18 cellular contexts compared by ENCODE assay signal in genomic region chr9:75333624-75334023, GRCh38.
DNase-seq lines count a peak whose midpoint lies in the region; ATAC-seq, FAIRE-seq and TF ChIP-seq lines count a peak whose summit lies in the region.
"Had no signal": no experiment of that assay in that cellular context is flagged by ENCODE, and none has a peak within 500 bp of the region (broad histone marks: within the 10 kb centered on the region; RNA-seq: fewer than 3 reads in every experiment).

No MANE protein-coding gene starts in this region.

- H3K9me3 ChIP-seq in A673 (ENCODE audit: low read depth, low read length, poor library complexity, severe bottlenecking) = peaks cover 3% of the 10 kb centered on the region
- H3K9me3 ChIP-seq in Karpas-422 (ENCODE audit: low read length) = no peaks in the 10 kb centered on the region
- H3K9me3 ChIP-seq in H1 (ENCODE audit: insufficient read depth in 2 of 2, low read depth in 1 of 2, low read length in 1 of 2) = no peaks in the 10 kb centered on the region
- H3K9me3 ChIP-seq: colonic mucosa had no signal

- no peaks in the 10 kb centered on the region for H3K79me1 ChIP-seq in H1 (ENCODE audit: low read depth, low read length)

- no peak overlapping the region for H2AK5ac ChIP-seq in H1 (ENCODE audit: low read depth, low read length)

- no peak for FAIRE-seq in H1 (lab: Jason Lieb, UNC)
- FAIRE-seq: astrocyte had no signal

- no peak overlapping the region for H2BK5ac ChIP-seq in H1 (ENCODE audit: low read depth, low read length)

- no peak overlapping the region for H2BK15ac ChIP-seq in H1 (ENCODE audit: low read length)

- no peak overlapping the region for H4K8ac ChIP-seq in H1 (ENCODE audit: extremely low read depth, insufficient read depth, low read length)

- H3K79me2 ChIP-seq in Karpas-422 (ENCODE audit: low read length) = no peaks in the 10 kb centered on the region
- no peaks in the 10 kb centered on the region for H3K79me2 ChIP-seq in H1 (ENCODE audit: control insufficient read depth in 1 of 2, insufficient read depth in 2 of 2, low read length in 2 of 2)

- H2BK20ac ChIP-seq in H1 (ENCODE audit: low read length) = no peak overlapping the region

- H3K4me3 Mint-ChIP-seq in neural crest cell = no peak overlapping the region
- H3K4me3 Mint-ChIP-seq: naive thymus-derived CD8-positive, alpha-beta T cell; stimulated activated naive CD8-positive, alpha-beta T cell treated with anti-CD3 and anti-CD28 coated beads, Interleukin-15, amount 100 ng/mL, for 72 hours had no signal

- H3K4me2 ChIP-seq in Karpas-422 (ENCODE audit: low read depth, low read length, poor library complexity, severe bottlenecking) (no peak overlapping the region), H1 (ENCODE audit: insufficient read depth in 1 of 2, low read depth in 2 of 2, low read length in 2 of 2) (no peak overlapping the region)

- no peak overlapping the region for H3K23ac ChIP-seq in H1 (ENCODE audit: insufficient read length)

- no peak overlapping the region for H4K5ac ChIP-seq in H1 (ENCODE audit: insufficient read length, low read depth, low read length)

- H3K14ac ChIP-seq in H1 (ENCODE audit: insufficient read length) = no peak overlapping the region

- H3K27ac ChIP-seq in A673 (ENCODE audit: low read depth, low read length, poor library complexity, severe bottlenecking) (no peak overlapping the region), Karpas-422 (ENCODE audit: low read length) (no peak overlapping the region), H1 (ENCODE audit: low read depth, low read length) (no peak overlapping the region), RWPE1 (no peak overlapping the region)
- H3K27ac ChIP-seq: colonic mucosa had no signal

- POLR2A ChIA-PET in A673 (lab: Charles Lee; ENCODE audit: low non-redundant PET) = no interaction called here
- POLR2A ChIA-PET in H1 (lab: Charles Lee; ENCODE audit: partially characterized antibody) = no interaction called here
- POLR2A ChIA-PET in RWPE1 (lab: Yijun Ruan, JAX; ENCODE audit: low non-redundant PET) = no interaction called here

- peak; percentile 41; the same call in 1 of the 2 replicates for TF ChIP-seq CTCF in A673 (conservative IDR thresholded peaks at IDR 0.05; ENCODE audit: low read depth, low read length)
- TF ChIP-seq CTCF in H1 (IDR thresholded peaks at IDR 0.05; ENCODE audit: control extremely low read depth in 1 of 3, insufficient read depth in 1 of 3, low read depth in 1 of 3, low read length in 3 of 3) = peak in 2 of 3 experiments; percentile 25 to 29; a peak in 2 of 4 replicates
- peak; percentile 49 for TF ChIP-seq CTCF in neural crest cell (conservative IDR thresholded peaks at IDR 0.05)
- no peak for TF ChIP-seq CTCF in GM13977 (IDR thresholded peaks at IDR 0.05; ENCODE audit: extremely low read depth, insufficient read depth, missing control alignments)
- TF ChIP-seq CTCF in RWPE1 (conservative IDR thresholded peaks at IDR 0.05; ENCODE audit: low read depth) = no peak

- no peak overlapping the region for H3K56ac ChIP-seq in H1 (replicated peaks; ENCODE audit: insufficient read length, low read depth, low read length)

- peaks cover 6% of the 10 kb centered on the region for H3K9me3 Mint-ChIP-seq in neural crest cell

- peaks cover 3% of the 10 kb centered on the region for H3K27me3 Mint-ChIP-seq in neural crest cell (ENCODE audit: low read depth)
- H3K27me3 Mint-ChIP-seq: IgD-negative memory B cell; stimulated activated naive CD8-positive, alpha-beta T cell treated with anti-CD3 and anti-CD28 coated beads, Interleukin-15, amount 100 ng/mL, for 72 hours had no signal

- TF ChIP-seq POLR2A in H1 (IDR thresholded peaks at IDR 0.05; ENCODE audit: control extremely low read depth in 1 of 2, low read depth in 2 of 2, low read length in 2 of 2) = no peak

- no peaks in the 10 kb centered on the region for H4K20me1 ChIP-seq in Karpas-422 (ENCODE audit: insufficient read depth, low read depth, low read length)
- H4K20me1 ChIP-seq in H1 (replicated peaks in 1 of 2; ENCODE audit: control insufficient read depth in 1 of 2, insufficient read depth in 2 of 2, low read length in 2 of 2) = no peaks in the 10 kb centered on the region

- no peak overlapping the region for H3K4ac ChIP-seq in H1 (replicated peaks; ENCODE audit: insufficient read length, low read depth, low read length)

- no peaks in the 10 kb centered on the region for H3K27me3 ChIP-seq in A673 (replicated peaks; ENCODE audit: insufficient read depth, low read depth, low read length, poor library complexity)
- H3K27me3 ChIP-seq in Karpas-422 (ENCODE audit: low read length) = no peaks in the 10 kb centered on the region
- H3K27me3 ChIP-seq in H1 (replicated peaks in 1 of 4; ENCODE audit: control insufficient read depth in 3 of 4, extremely low read depth in 1 of 4, insufficient read depth in 3 of 4, low read length in 3 of 4) = no peaks in the 10 kb centered on the region
- H3K27me3 ChIP-seq: colonic mucosa had no signal

- no peaks in the 10 kb centered on the region for H3K36me3 Mint-ChIP-seq in neural crest cell (ENCODE audit: low read depth)
- H3K36me3 Mint-ChIP-seq: IgD-negative memory B cell had no signal

- H3K4me1 Mint-ChIP-seq in neural crest cell = no peaks in the 10 kb centered on the region
- H3K4me1 Mint-ChIP-seq: IgD-negative memory B cell; naive thymus-derived CD8-positive, alpha-beta T cell; stimulated activated naive CD8-positive, alpha-beta T cell treated with anti-CD3 and anti-CD28 coated beads, Interleukin-15, amount 100 ng/mL, for 72 hours had no signal

- in situ Hi-C loops in GM13977 (cut with MboI; ENCODE audit: low pct_unique_long_range_greater_than_20kb, low sequenced_read_pairs, unreplicated experiment) = no loop called here

- no peak overlapping the region for H3K18ac ChIP-seq in H1 (ENCODE audit: extremely low read depth, low read length)

- H2AFZ ChIP-seq in Karpas-422 (ENCODE audit: low read length) (no peak overlapping the region), H1 (ENCODE audit: low read length) (no peak overlapping the region)

- H3K9ac ChIP-seq in Karpas-422 (ENCODE audit: low read length) (no peak overlapping the region), H1 (replicated peaks in 1 of 4; ENCODE audit: extremely low read depth in 1 of 4, low read depth in 3 of 4, low read length in 3 of 4) (no peak overlapping the region)

- H3K36me3 ChIP-seq in A673 (ENCODE audit: insufficient read depth, low read length, poor library complexity, severe bottlenecking) (no peaks in the 10 kb centered on the region), Karpas-422 (ENCODE audit: insufficient read depth, low read length) (no peaks in the 10 kb centered on the region), H1 (ENCODE audit: control insufficient read depth in 2 of 4, insufficient read depth in 4 of 4, low read length in 3 of 4) (no peaks in the 10 kb centered on the region)
- H3K36me3 ChIP-seq: colonic mucosa had no signal

- TF ChIP-seq RAD21 in H1 (IDR thresholded peaks at IDR 0.05 in 1 of 2, conservative IDR thresholded peaks at IDR 0.05 in 1 of 2; ENCODE audit: low read depth in 2 of 2, low read length in 2 of 2) = peak; percentile 61 to 80

- no peaks in the 10 kb centered on the region for H3K9me2 ChIP-seq in Karpas-422 (replicated peaks; ENCODE audit: insufficient read depth, low read length)

- TF ChIP-seq EP300 in H1 (IDR thresholded peaks at IDR 0.05; ENCODE audit: borderline replicate concordance in 1 of 2, low read depth in 2 of 2, low read length in 2 of 2) = no peak

- H3K27ac Mint-ChIP-seq in neural crest cell (ENCODE audit: unreplicated experiment) = no peak overlapping the region
- H3K27ac Mint-ChIP-seq: IgD-negative memory B cell; naive thymus-derived CD8-positive, alpha-beta T cell; stimulated activated naive CD8-positive, alpha-beta T cell treated with anti-CD3 and anti-CD28 coated beads, Interleukin-15, amount 100 ng/mL, for 72 hours had no signal

- no TSS peak for BruUV-seq in A673 (replicated peaks; lab: Mats Ljungman, UMichigan)

- CTCF ChIA-PET in A673 (lab: Charles Lee) = no interaction called here
- CTCF ChIA-PET in H1 (lab: Charles Lee; ENCODE audit: partially characterized antibody) = interaction anchor here (0.6 to 2.9 kb wide), 11 partner anchors 40 to 695 kb away, joined by 3 to 27 read pairs (median 3); no protein-coding TSS in a partner anchor
- CTCF ChIA-PET in RWPE1 (lab: Yijun Ruan, JAX) = no interaction called here

- H2BK12ac ChIP-seq in H1 (ENCODE audit: low read depth, low read length) = no peak overlapping the region

- H4K91ac ChIP-seq in H1 (replicated peaks; ENCODE audit: insufficient read length, low read length) = no peak overlapping the region

- ATAC-seq in GM19463 (IDR thresholded peaks at IDR 0.05; ENCODE audit: unreplicated experiment) (no peak), HG02852 (IDR thresholded peaks at IDR 0.05; ENCODE audit: unreplicated experiment) (no peak)
- ATAC-seq: naive thymus-derived CD8-positive, alpha-beta T cell; stimulated activated naive CD8-positive, alpha-beta T cell treated with anti-CD3 and anti-CD28 coated beads, Interleukin-15, amount 100 ng/mL, for 72 hours had no signal

- intact Hi-C loops in A673 (cut with micrococcal nuclease; ENCODE audit: unreplicated experiment) = loop anchor here (5.0 to 10.0 kb wide), 2 partner anchors 151 to 524 kb away; no protein-coding TSS in a partner anchor

- 72% methylated on average over 2 of the region's 2 CpGs; no CpG with 5 or more reads in 1 of the 2 experiments for WGBS in H1 (ENCODE audit: extremely low coverage in 1 of 2, insufficient coverage in 1 of 2, insufficient read length in 1 of 2, insufficient replicate concordance in 2 of 2, low coverage in 1 of 2, low lambda C conversion rate in 2 of 2, missing lambda C conversion rate in 1 of 2), 2 experiments

- H3K23me2 ChIP-seq in H1 (ENCODE audit: low read depth, low read length) = no peaks in the 10 kb centered on the region; the same call in 1 of the 2 replicates

- H3K4me3 ChIP-seq in A673 (ENCODE audit: low read depth, low read length, poor library complexity, severe bottlenecking) (no peak overlapping the region), Karpas-422 (ENCODE audit: low read length) (no peak overlapping the region), H1 (ENCODE audit: extremely low read depth in 1 of 4, insufficient read depth in 2 of 4, low read depth in 3 of 4, low read length in 4 of 4) (no peak overlapping the region)
- H3K4me3 ChIP-seq: colonic mucosa had no signal

- H3K4me1 ChIP-seq in A673 (ENCODE audit: insufficient read depth, low read length, poor library complexity, severe bottlenecking) (no peaks in the 10 kb centered on the region), Karpas-422 (ENCODE audit: low read length) (no peaks in the 10 kb centered on the region), H1 (replicated peaks in 1 of 4; ENCODE audit: control insufficient read depth in 3 of 4, insufficient read depth in 4 of 4, low read length in 3 of 4) (no peaks in the 10 kb centered on the region)
- H3K4me1 ChIP-seq: colonic mucosa had no signal

- no peak overlapping the region for H2BK120ac ChIP-seq in H1 (replicated peaks; ENCODE audit: low read depth, low read length)

- DNase-seq in A673 (ENCODE audit: low spot score) (no peak), Karpas-422 (peak; percentile 47), H1 (ENCODE audit: low read depth in 1 of 2, low spot score in 2 of 2) (no peak), neural crest cell (ENCODE audit: low read depth, low spot score) (no peak), GM13977 (ENCODE audit: low spot score) (no peak), RWPE1 (ENCODE audit: low spot score) (no peak)
- DNase-seq: activated CD4-positive, alpha-beta T cell treated with anti-CD3 and anti-CD28 coated beads, Interleukin-2, amount 50 U/mL, for 48 hours; activated naive CD4-positive, alpha-beta T cell treated with Interleukin-2 at 50 U/mL for 16 hours; colonic mucosa; mammary epithelial cell; naive thymus-derived CD8-positive, alpha-beta T cell; NCI-H2107; retina; stimulated activated naive CD8-positive, alpha-beta T cell treated with anti-CD3 and anti-CD28 coated beads, Interleukin-15, amount 100 ng/mL, for 72 hours had no signal

Comparison
In these comparisons a context has a peak if more than half of its experiments do, and no peak if none do; other contexts are left out.
1. CTCF ChIP-seq: peak in A673 (single experiment), H1 (2 of 3) and neural crest cell (single experiment); none in GM13977 (single experiment) and RWPE1 (single experiment).